In the genomic region with DNA sequence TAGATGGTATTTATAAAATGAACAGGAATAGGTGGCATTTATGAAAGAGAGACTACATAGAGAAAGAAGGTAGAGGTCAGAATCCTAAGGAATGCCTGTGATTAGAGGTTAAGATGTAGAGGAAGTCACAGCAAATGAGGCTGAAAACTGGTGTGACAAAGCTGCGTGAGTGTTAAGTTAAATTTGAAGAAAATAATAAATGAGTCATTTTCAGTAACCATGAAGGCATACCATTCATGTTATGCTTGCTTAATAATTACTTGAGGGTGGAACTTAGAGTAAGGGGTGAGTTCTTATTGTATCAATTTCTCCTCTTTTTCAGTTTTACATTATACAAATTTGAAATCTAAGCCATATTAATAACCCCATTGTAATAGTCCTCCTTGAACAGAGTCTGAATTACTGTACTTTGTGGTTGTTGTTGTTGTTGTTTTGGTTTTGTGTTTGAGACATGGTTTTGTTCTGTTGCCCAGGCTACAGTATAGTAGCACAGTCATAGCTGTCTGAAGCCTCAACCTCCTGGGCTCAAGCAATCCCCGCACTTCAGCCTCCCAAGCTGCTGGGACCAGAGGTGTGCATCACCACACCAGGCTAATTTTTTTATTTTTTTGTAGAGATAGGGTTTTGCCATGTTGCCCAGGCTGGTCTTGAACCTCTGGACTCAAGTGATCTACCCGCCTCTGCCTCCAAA, we compare ENCODE assay signal across 16 cellular contexts.
DNase-seq lines count a peak whose midpoint lies in the region.
"Had no signal": no experiment of that assay in that cellular context is flagged by ENCODE, and none has a peak within 500 bp of the region (broad histone marks: within the 10 kb centered on the region; RNA-seq: fewer than 3 reads in every experiment).

No MANE protein-coding gene starts in this region.

- no peaks in the 10 kb centered on the region for H3K79me2 ChIP-seq in GM23248 (ENCODE audit: insufficient read depth)

- H3K27ac ChIP-seq in GM23248 = no peak overlapping the region

- H3K4me2 ChIP-seq in GM23248 (ENCODE audit: unreplicated experiment) = no peak overlapping the region

- H3K36me3 ChIP-seq in GM23248 (ENCODE audit: low read depth) = no peaks in the 10 kb centered on the region
- H3K36me3 ChIP-seq: HAP-1 had no signal

- no peaks in the 10 kb centered on the region for H3K9me2 ChIP-seq in GM23248 (ENCODE audit: insufficient read depth)

- H2AFZ ChIP-seq in GM23248 = no peak overlapping the region

- 24 to 25% methylated on average over 3 of the region's 3 CpGs for WGBS in GM23248 (ENCODE audit: low coverage in 1 of 2, low lambda C conversion rate in 2 of 2, missing lambda C conversion rate in 2 of 2), 2 experiments

- H4K20me1 ChIP-seq in GM23248 (ENCODE audit: insufficient read depth) = no peaks in the 10 kb centered on the region

- H3K9me3 ChIP-seq in GM23248 (ENCODE audit: low read depth) = no peaks in the 10 kb centered on the region
- peaks cover 3% of the 10 kb centered on the region for H3K9me3 ChIP-seq in iPS-18c (ENCODE audit: control insufficient read depth, insufficient read depth, low read length)
- H3K9me3 ChIP-seq: HAP-1 had no signal

- H3F3A ChIP-seq in GM23248 (ENCODE audit: insufficient read depth) = no peaks in the 10 kb centered on the region

- DNase-seq in GM23248 (peak; percentile 12), astrocyte of the hippocampus (ENCODE audit: low read depth, low spot score) (peak; percentile 3), H4 (ENCODE audit: low spot score) (no peak), DMS 273 (lab: John Stamatoyannopoulos, UW; ENCODE audit: unreplicated experiment) (no peak), NCI-H1436 (lab: John Stamatoyannopoulos, UW) (no peak), COR-L47 (lab: John Stamatoyannopoulos, UW) (no peak)
- DNase-seq: C1 segment of cervical spinal cord, Caco-2, DMS79, NCI-H1048, NCI-H2227 treated with DMSO at 0.1 percent for 48 hours, NCI-H526 treated with DMSO at 0.1 percent for 48 hours, OCI-M1 had no signal

- H3K9ac ChIP-seq in GM23248 = no peak overlapping the region

- in situ Hi-C loops in GM23248 (cut with MboI) = no loop called here

- H3K4me3 ChIP-seq in GM23248 = no peak overlapping the region
- peak overlapping the region; percentile 3; the same call in 1 of the 2 replicates for H3K4me3 ChIP-seq in iPS-18c (ENCODE audit: insufficient read depth, low read depth, low read length)
- H3K4me3 ChIP-seq: HAP-1, K562 had no signal

- no peaks in the 10 kb centered on the region for H3K27me3 ChIP-seq in GM23248 (replicated peaks; ENCODE audit: insufficient read depth)

- no peaks in the 10 kb centered on the region for H3K4me1 ChIP-seq in GM23248 (ENCODE audit: insufficient read depth)
- H3K4me1 ChIP-seq: Caco-2, HAP-1 had no signal

Comparison
In these comparisons a context has a peak if more than half of its experiments do, and no peak if none do; other contexts are left out.
1. DNase-seq: peak in GM23248 (single experiment) and astrocyte of the hippocampus (single experiment); none in H4 (single experiment), DMS 273 (single experiment), NCI-H1436 (single experiment) and COR-L47 (single experiment).